In the genomic region with DNA sequence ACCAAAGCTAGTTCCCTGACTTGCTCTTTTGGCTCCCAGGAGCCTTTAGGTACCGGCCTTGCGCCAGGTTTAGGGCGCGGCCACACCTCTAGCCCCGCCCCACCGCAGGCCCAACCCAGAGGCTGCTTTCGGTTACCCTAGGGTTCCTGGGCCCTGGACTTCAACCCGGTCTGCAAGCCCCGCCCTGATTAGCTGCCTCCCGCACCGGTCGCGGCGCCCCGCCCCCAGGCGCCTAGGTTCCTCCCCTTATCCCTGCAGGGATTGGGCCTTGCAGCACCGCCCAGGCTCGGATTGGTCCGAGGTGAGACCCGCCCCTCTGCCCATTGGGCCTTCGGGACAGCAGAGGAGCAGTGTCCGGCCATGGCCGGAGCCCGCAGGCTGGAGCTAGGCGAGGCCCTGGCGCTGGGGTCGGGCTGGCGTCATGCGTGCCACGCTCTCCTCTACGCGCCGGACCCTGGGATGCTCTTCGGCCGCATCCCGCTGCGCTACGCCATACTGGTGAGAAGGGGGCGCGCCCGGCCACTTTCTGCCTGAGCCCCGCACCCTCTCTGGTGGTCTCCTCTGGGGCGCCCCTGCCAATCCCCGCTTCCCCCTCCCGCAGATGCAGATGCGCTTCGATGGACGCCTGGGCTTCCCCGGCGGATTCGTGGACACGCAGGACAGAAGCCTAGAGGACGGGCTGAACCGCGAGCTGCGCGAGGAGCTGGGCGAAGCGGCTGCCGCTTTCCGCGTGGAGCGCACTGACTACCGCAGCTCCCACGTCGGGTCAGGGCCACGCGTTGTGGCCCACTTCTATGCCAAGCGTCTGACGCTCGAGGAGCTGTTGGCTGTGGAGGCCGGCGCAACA, we compare ENCODE assay signal across 1 cellular context.
TF ChIP-seq lines count a peak whose summit lies in the region.

A gene (plus strand): TSS at position 330 of the 847 bp plus-strand sequence. CDS start 31 bp downstream, at position 361.

TF ChIP-seq in HepG2, 621 proteins besides CTCF, POLR2A, EP300 and RAD21 (continued from another document and continues in another):
- TF ChIP-seq, protein P1, sequence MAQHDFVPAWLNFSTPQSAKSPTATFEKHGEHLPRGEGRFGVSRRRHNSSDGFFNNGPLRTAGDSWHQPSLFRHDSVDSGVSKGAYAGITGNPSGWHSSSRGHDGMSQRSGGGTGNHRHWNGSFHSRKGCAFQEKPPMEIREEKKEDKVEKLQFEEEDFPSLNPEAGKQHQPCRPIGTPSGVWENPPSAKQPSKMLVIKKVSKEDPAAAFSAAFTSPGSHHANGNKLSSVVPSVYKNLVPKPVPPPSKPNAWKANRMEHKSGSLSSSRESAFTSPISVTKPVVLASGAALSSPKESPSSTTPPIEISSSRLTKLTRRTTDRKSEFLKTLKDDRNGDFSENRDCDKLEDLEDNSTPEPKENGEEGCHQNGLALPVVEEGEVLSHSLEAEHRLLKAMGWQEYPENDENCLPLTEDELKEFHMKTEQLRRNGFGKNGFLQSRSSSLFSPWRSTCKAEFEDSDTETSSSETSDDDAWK (CRISPR knock-in tag; IDR thresholded peaks at IDR 0.05), result no peak
- TF ChIP-seq CHD4 (IDR thresholded peaks at IDR 0.05; ENCODE audit: borderline replicate concordance, low read length), result no peak
- TF ChIP-seq ZNF235 (CRISPR knock-in tag; IDR thresholded peaks at IDR 0.05; ENCODE audit: borderline replicate concordance), result peak; percentile 63; the same call in 1 of the 2 replicates
- TF ChIP-seq DNMT1 (CRISPR knock-in tag; IDR thresholded peaks at IDR 0.05), result no peak; the same call in 1 of the 2 replicates
- TF ChIP-seq SMAD3 (CRISPR knock-in tag; IDR thresholded peaks at IDR 0.05), result no peak
- peak; percentile 73; the same call in 1 of the 2 replicates for TF ChIP-seq GATAD1 (CRISPR knock-in tag; IDR thresholded peaks at IDR 0.05)
- 0 out of 2 replicates have a peak, but pooled peaks have one; percentile 25 for TF ChIP-seq ZNF782 (CRISPR knock-in tag; IDR thresholded peaks at IDR 0.05; ENCODE audit: borderline replicate concordance)
- TF ChIP-seq ZNF749 (CRISPR knock-in tag; IDR thresholded peaks at IDR 0.05; ENCODE audit: borderline replicate concordance), result peak; percentile 79; the same call in 1 of the 2 replicates
- peak; percentile 93; the same call in 1 of the 2 replicates for TF ChIP-seq KLF12 (CRISPR knock-in tag; IDR thresholded peaks at IDR 0.05; ENCODE audit: borderline replicate concordance)
- TF ChIP-seq NFYB (CRISPR knock-in tag; IDR thresholded peaks at IDR 0.05), result peak; percentile 94
- TF ChIP-seq ZNF709 (CRISPR knock-in tag; IDR thresholded peaks at IDR 0.05), result peak; percentile 69
- no peak for TF ChIP-seq FOSL2 (CRISPR knock-in tag; IDR thresholded peaks at IDR 0.05)
- TF ChIP-seq RFX3 (CRISPR knock-in tag; IDR thresholded peaks at IDR 0.05), result no peak
- TF ChIP-seq, protein P2, sequence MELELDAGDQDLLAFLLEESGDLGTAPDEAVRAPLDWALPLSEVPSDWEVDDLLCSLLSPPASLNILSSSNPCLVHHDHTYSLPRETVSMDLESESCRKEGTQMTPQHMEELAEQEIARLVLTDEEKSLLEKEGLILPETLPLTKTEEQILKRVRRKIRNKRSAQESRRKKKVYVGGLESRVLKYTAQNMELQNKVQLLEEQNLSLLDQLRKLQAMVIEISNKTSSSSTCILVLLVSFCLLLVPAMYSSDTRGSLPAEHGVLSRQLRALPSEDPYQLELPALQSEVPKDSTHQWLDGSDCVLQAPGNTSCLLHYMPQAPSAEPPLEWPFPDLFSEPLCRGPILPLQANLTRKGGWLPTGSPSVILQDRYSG (CRISPR knock-in tag; IDR thresholded peaks at IDR 0.05), result 0 out of 2 replicates have a peak, but pooled peaks have one; percentile 55
- TF ChIP-seq, protein P3, sequence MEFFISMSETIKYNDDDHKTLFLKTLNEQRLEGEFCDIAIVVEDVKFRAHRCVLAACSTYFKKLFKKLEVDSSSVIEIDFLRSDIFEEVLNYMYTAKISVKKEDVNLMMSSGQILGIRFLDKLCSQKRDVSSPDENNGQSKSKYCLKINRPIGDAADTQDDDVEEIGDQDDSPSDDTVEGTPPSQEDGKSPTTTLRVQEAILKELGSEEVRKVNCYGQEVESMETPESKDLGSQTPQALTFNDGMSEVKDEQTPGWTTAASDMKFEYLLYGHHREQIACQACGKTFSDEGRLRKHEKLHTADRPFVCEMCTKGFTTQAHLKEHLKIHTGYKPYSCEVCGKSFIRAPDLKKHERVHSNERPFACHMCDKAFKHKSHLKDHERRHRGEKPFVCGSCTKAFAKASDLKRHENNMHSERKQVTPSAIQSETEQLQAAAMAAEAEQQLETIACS (CRISPR knock-in tag; IDR thresholded peaks at IDR 0.05), result 0 out of 2 replicates have a peak, but pooled peaks have one; percentile 39
- TF ChIP-seq RORA (CRISPR knock-in tag; IDR thresholded peaks at IDR 0.05), result no peak
- TF ChIP-seq ZNF670 (CRISPR knock-in tag; IDR thresholded peaks at IDR 0.05; ENCODE audit: borderline replicate concordance), result 0 out of 2 replicates have a peak, but pooled peaks have one; percentile 31
- TF ChIP-seq, protein P4, sequence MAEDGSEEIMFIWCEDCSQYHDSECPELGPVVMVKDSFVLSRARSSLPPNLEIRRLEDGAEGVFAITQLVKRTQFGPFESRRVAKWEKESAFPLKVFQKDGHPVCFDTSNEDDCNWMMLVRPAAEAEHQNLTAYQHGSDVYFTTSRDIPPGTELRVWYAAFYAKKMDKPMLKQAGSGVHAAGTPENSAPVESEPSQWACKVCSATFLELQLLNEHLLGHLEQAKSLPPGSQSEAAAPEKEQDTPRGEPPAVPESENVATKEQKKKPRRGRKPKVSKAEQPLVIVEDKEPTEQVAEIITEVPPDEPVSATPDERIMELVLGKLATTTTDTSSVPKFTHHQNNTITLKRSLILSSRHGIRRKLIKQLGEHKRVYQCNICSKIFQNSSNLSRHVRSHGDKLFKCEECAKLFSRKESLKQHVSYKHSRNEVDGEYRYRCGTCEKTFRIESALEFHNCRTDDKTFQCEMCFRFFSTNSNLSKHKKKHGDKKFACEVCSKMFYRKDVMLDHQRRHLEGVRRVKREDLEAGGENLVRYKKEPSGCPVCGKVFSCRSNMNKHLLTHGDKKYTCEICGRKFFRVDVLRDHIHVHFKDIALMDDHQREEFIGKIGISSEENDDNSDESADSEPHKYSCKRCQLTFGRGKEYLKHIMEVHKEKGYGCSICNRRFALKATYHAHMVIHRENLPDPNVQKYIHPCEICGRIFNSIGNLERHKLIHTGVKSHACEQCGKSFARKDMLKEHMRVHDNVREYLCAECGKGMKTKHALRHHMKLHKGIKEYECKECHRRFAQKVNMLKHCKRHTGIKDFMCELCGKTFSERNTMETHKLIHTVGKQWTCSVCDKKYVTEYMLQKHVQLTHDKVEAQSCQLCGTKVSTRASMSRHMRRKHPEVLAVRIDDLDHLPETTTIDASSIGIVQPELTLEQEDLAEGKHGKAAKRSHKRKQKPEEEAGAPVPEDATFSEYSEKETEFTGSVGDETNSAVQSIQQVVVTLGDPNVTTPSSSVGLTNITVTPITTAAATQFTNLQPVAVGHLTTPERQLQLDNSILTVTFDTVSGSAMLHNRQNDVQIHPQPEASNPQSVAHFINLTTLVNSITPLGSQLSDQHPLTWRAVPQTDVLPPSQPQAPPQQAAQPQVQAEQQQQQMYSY (CRISPR knock-in tag; IDR thresholded peaks at IDR 0.05), result 0 out of 2 replicates have a peak, but pooled peaks have one; percentile 48
- no peak for TF ChIP-seq GTF3A (CRISPR knock-in tag; conservative IDR thresholded peaks at IDR 0.05)
- TF ChIP-seq ZNF234 (CRISPR knock-in tag; conservative IDR thresholded peaks at IDR 0.05), result 0 out of 2 replicates have a peak, but pooled peaks have one; percentile 83
- TF ChIP-seq WIZ (CRISPR knock-in tag; IDR thresholded peaks at IDR 0.05), result peak; percentile 54; the same call in 1 of the 2 replicates
- TF ChIP-seq, protein P5, sequence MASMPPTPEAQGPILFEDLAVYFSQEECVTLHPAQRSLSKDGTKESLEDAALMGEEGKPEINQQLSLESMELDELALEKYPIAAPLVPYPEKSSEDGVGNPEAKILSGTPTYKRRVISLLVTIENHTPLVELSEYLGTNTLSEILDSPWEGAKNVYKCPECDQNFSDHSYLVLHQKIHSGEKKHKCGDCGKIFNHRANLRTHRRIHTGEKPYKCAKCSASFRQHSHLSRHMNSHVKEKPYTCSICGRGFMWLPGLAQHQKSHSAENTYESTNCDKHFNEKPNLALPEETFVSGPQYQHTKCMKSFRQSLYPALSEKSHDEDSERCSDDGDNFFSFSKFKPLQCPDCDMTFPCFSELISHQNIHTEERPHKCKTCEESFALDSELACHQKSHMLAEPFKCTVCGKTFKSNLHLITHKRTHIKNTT (CRISPR knock-in tag; IDR thresholded peaks at IDR 0.05), result no peak
- TF ChIP-seq HDAC2 (CRISPR knock-in tag; IDR thresholded peaks at IDR 0.05), result no peak
- TF ChIP-seq, protein P6, sequence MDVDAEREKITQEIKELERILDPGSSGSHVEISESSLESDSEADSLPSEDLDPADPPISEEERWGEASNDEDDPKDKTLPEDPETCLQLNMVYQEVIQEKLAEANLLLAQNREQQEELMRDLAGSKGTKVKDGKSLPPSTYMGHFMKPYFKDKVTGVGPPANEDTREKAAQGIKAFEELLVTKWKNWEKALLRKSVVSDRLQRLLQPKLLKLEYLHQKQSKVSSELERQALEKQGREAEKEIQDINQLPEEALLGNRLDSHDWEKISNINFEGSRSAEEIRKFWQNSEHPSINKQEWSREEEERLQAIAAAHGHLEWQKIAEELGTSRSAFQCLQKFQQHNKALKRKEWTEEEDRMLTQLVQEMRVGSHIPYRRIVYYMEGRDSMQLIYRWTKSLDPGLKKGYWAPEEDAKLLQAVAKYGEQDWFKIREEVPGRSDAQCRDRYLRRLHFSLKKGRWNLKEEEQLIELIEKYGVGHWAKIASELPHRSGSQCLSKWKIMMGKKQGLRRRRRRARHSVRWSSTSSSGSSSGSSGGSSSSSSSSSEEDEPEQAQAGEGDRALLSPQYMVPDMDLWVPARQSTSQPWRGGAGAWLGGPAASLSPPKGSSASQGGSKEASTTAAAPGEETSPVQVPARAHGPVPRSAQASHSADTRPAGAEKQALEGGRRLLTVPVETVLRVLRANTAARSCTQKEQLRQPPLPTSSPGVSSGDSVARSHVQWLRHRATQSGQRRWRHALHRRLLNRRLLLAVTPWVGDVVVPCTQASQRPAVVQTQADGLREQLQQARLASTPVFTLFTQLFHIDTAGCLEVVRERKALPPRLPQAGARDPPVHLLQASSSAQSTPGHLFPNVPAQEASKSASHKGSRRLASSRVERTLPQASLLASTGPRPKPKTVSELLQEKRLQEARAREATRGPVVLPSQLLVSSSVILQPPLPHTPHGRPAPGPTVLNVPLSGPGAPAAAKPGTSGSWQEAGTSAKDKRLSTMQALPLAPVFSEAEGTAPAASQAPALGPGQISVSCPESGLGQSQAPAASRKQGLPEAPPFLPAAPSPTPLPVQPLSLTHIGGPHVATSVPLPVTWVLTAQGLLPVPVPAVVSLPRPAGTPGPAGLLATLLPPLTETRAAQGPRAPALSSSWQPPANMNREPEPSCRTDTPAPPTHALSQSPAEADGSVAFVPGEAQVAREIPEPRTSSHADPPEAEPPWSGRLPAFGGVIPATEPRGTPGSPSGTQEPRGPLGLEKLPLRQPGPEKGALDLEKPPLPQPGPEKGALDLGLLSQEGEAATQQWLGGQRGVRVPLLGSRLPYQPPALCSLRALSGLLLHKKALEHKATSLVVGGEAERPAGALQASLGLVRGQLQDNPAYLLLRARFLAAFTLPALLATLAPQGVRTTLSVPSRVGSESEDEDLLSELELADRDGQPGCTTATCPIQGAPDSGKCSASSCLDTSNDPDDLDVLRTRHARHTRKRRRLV (CRISPR knock-in tag; IDR thresholded peaks at IDR 0.05), result 0 out of 2 replicates have a peak, but pooled peaks have one; percentile 34
- no peak; the same call in 1 of the 2 replicates for TF ChIP-seq SRY (CRISPR knock-in tag; IDR thresholded peaks at IDR 0.05)
- TF ChIP-seq, protein P7, sequence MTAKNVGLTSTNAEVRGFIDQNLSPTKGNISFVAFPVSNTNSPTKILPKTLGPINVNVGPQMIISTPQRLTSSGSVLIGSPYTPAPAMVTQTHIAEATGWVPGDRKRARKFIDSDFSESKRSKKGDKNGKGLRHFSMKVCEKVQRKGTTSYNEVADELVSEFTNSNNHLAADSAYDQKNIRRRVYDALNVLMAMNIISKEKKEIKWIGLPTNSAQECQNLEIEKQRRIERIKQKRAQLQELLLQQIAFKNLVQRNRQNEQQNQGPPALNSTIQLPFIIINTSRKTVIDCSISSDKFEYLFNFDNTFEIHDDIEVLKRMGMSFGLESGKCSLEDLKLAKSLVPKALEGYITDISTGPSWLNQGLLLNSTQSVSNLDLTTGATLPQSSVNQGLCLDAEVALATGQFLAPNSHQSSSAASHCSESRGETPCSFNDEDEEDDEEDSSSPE (CRISPR knock-in tag; IDR thresholded peaks at IDR 0.05), result no peak; the same call in 1 of the 2 replicates
- TF ChIP-seq STAG1 (CRISPR knock-in tag; IDR thresholded peaks at IDR 0.05), result no peak
- TF ChIP-seq RBM39 (IDR thresholded peaks at IDR 0.05; ENCODE audit: low read depth, low read length, poor library complexity, severe bottlenecking), result peak; percentile 91
- no peak for TF ChIP-seq ZNF569 (CRISPR knock-in tag; IDR thresholded peaks at IDR 0.05; ENCODE audit: borderline replicate concordance)
- no peak for TF ChIP-seq ZNF577 (CRISPR knock-in tag; IDR thresholded peaks at IDR 0.05; ENCODE audit: borderline replicate concordance, low read depth)
- TF ChIP-seq POLR2G (IDR thresholded peaks at IDR 0.05; ENCODE audit: low read depth, low read length), result peak; percentile 95
- no peak for TF ChIP-seq KAT2B (IDR thresholded peaks at IDR 0.05; ENCODE audit: borderline replicate concordance, low read depth, low read length)
- TF ChIP-seq ZNF556 (CRISPR knock-in tag; IDR thresholded peaks at IDR 0.05; ENCODE audit: borderline replicate concordance), result 0 out of 2 replicates have a peak, but pooled peaks have one; percentile 58
- peak; percentile 69 for TF ChIP-seq ZSCAN21 (CRISPR knock-in tag; IDR thresholded peaks at IDR 0.05; ENCODE audit: borderline replicate concordance)
- peak; percentile 18; the same call in 1 of the 2 replicates for TF ChIP-seq TARDBP (CRISPR knock-in tag; IDR thresholded peaks at IDR 0.05)
- TF ChIP-seq KLF11 (CRISPR knock-in tag; IDR thresholded peaks at IDR 0.05), result peak; percentile 83; the same call in 1 of the 2 replicates
- TF ChIP-seq ZNF260 (CRISPR knock-in tag; IDR thresholded peaks at IDR 0.05; ENCODE audit: borderline replicate concordance, low read depth), result no peak
- TF ChIP-seq ZNF30 (CRISPR knock-in tag; IDR thresholded peaks at IDR 0.05), result no peak; the same call in 1 of the 2 replicates
- TF ChIP-seq EED (CRISPR knock-in tag; IDR thresholded peaks at IDR 0.05), result 0 out of 2 replicates have a peak, but pooled peaks have one; percentile 37
- peak; percentile 95; the same call in 1 of the 2 replicates for TF ChIP-seq CAMTA2 (CRISPR knock-in tag; IDR thresholded peaks at IDR 0.05; ENCODE audit: borderline replicate concordance)
- TF ChIP-seq, protein P8, sequence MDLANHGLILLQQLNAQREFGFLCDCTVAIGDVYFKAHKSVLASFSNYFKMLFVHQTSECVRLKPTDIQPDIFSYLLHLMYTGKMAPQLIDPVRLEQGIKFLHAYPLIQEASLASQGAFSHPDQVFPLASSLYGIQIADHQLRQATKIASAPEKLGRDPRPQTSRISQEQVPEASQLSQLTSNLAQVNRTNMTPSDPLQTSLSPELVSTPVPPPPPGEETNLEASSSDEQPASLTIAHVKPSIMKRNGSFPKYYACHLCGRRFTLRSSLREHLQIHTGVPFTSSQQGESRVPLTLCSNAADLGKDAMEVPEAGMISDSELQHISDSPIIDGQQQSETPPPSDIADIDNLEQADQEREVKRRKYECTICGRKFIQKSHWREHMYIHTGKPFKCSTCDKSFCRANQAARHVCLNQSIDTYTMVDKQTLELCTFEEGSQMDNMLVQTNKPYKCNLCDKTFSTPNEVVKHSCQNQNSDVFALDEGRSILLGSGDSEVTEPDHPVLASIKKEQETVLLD (CRISPR knock-in tag; IDR thresholded peaks at IDR 0.05; ENCODE audit: low read depth), result no peak
- TF ChIP-seq ATF1 (CRISPR knock-in tag; IDR thresholded peaks at IDR 0.05), result peak; percentile 69
- no peak for TF ChIP-seq SNAI1 (CRISPR knock-in tag; IDR thresholded peaks at IDR 0.05; ENCODE audit: borderline replicate concordance)
- TF ChIP-seq ZNF333 (CRISPR knock-in tag; IDR thresholded peaks at IDR 0.05; ENCODE audit: borderline replicate concordance), result peak; percentile 73; the same call in 1 of the 2 replicates
